15 cellular contexts compared by ENCODE assay signal in the genomic region with DNA sequence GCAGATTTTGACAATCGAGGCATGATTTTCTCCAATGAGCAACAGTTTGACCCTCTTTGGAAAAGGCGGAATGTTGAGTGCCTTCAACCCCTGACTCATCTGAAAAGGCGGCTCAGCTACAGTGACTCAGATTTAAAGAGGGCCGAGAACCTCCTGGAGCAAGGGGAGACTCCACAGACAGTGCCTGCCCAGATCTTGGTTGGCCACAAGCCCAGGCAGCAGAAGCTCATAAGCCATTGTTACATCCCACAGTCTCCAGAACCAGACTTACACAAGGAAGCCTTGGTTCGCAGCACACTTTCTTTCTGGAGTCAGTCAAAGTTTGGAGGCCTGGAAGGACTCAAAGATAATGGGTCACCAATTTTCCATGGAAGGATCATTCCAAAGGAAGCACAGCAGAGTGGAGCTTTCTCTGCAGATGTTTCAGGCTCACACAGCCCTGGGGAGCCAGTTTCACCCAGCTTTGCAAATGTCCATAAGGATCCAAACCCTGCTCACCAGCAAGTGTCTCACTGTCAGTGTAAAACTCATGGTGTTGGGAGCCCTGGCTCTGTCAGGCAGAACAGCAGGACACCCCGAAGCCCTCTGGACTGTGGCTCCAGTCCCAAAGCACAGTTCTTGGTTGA. TPM values are rescaled to one million over a fixed set of nuclear protein-coding genes. Genes with fewer than 3 reads are reported as not detected.
DNase-seq lines count a peak whose midpoint lies in the region; ATAC-seq, FAIRE-seq and TF ChIP-seq lines count a peak whose summit lies in the region.
"Had no signal": no experiment of that assay in that cellular context is flagged by ENCODE, and none has a peak within 500 bp of the region (broad histone marks: within the 10 kb centered on the region; RNA-seq: fewer than 3 reads in every experiment).

No MANE protein-coding gene starts in this region.

- H3K9me3 ChIP-seq in keratinocyte (ENCODE audit: control insufficient read depth, low read depth, low read length) = no peaks in the 10 kb centered on the region
- H3K9me3 ChIP-seq in suprapubic skin = no peaks in the 10 kb centered on the region

- H3K36me3 Mint-ChIP-seq in stimulated activated memory B cell treated with anti-CD40 and anti-IgM and Interleukin-4, amounts not matched to agents 10 μg/mL and 1 μg/mL and 100 μg/mL, for 72 hours = peaks cover 18% of the 10 kb centered on the region

- H3K36me3 ChIP-seq in brain microvascular endothelial cell (replicated peaks) (no peaks in the 10 kb centered on the region), keratinocyte (ENCODE audit: control insufficient read depth in 2 of 2, extremely low read depth in 1 of 2, insufficient read depth in 2 of 2, low read length in 2 of 2) (no peaks in the 10 kb centered on the region), suprapubic skin (peaks cover 13% of the 10 kb centered on the region)

- WGBS in suprapubic skin = 67% methylated on average over 6 of the region's 6 CpGs

- dilution Hi-C loops in keratinocyte (cut with MboI; ENCODE audit: extremely low pct_ligation_motif_present, low sequenced_read_pairs) = no loop called here

- CTCF ChIA-PET in AG04449 (lab: Yijun Ruan, JAX) = interaction anchor here (0.9 to 1.6 kb wide), 3 partner anchors 36 to 115 kb away, joined by 3 to 5 read pairs (median 3); no protein-coding TSS in a partner anchor

- in situ Hi-C loops in brain microvascular endothelial cell (cut with HindIII; ENCODE audit: low pct_ligation_motif_present, low sequenced_read_pairs) = loop anchor here (25.0 kb wide), 1 partner anchor 89 kb away; no protein-coding TSS in a partner anchor

- TF ChIP-seq POLR2A in GM12892 (IDR thresholded peaks at IDR 0.05; ENCODE audit: low read depth, low read length) (no peak), suprapubic skin (IDR thresholded peaks at IDR 0.05) (no peak)

- H3K27ac ChIP-seq in brain microvascular endothelial cell (peak overlapping the region; percentile 36), keratinocyte (ENCODE audit: control insufficient read depth, insufficient read depth, low read length) (peak overlapping the region; percentile 63), suprapubic skin (no peak overlapping the region)
- H3K27ac ChIP-seq: C4-2B had no signal

- H3K4me3 ChIP-seq in AG04449 (ENCODE audit: low read depth, low read length) (no peak overlapping the region), brain microvascular endothelial cell (ENCODE audit: low read depth, low read length) (no peak overlapping the region), keratinocyte (ENCODE audit: control insufficient read depth in 2 of 3, extremely low read depth in 1 of 3, insufficient read depth in 2 of 3, low read depth in 1 of 3, low read length in 3 of 3) (peak overlapping the region in 2 of 3 experiments; percentile 3 to 6), suprapubic skin (no peak overlapping the region)

- ATAC-seq in stimulated activated memory B cell treated with anti-CD40 and anti-IgM and Interleukin-4, amounts not matched to agents 10 μg/mL and 1 μg/mL and 100 μg/mL, for 72 hours = no peak
- ATAC-seq: effector memory CD8-positive, alpha-beta T cell had no signal

- H3K27me3 ChIP-seq in brain microvascular endothelial cell (replicated peaks) = no peaks in the 10 kb centered on the region
- H3K27me3 ChIP-seq in keratinocyte (ENCODE audit: control insufficient read depth, extremely low read depth, insufficient read depth, low read length) = no peaks in the 10 kb centered on the region
- no peaks in the 10 kb centered on the region for H3K27me3 ChIP-seq in suprapubic skin

- DNase-seq in AG04449 (ENCODE audit: low read depth, low spot score) (peak; percentile 60), HTR-8/SVneo (ENCODE audit: insufficient read length, low spot score) (peak; percentile 38), brain microvascular endothelial cell (peak; percentile 91), keratinocyte (ENCODE audit: low read depth, low spot score) (peak; percentile 69), GM12892 (ENCODE audit: insufficient read length) (no peak), suprapubic skin (ENCODE audit: low spot score in 2 of 2) (no peak)
- DNase-seq in stimulated activated naive CD4-positive, alpha-beta T cell (lab: John Stamatoyannopoulos, UW) = no peak
- DNase-seq: activated CD4-positive, alpha-beta T cell treated with anti-CD3 and anti-CD28 coated beads, Interleukin-2, amount 50 U/mL, for 4 hours; activated naive CD4-positive, alpha-beta T cell treated with Interleukin-2 at 50 U/mL for 16 hours; effector memory CD8-positive, alpha-beta T cell; NK-92 treated with Interleukin-12 subunit alpha and Interleukin-12 subunit beta, amount 100 ng/mL, for 24 hours; stimulated activated CD4-positive, alpha-beta T cell treated with anti-CD3 and anti-CD28 coated beads, Interleukin-12 subunit alpha, Interleukin-12 subunit beta, amount 100 ng/mL, for 4 hours had no signal

- no peaks in the 10 kb centered on the region for H3K9me3 Mint-ChIP-seq in stimulated activated memory B cell treated with anti-CD40 and anti-IgM and Interleukin-4, amounts not matched to agents 10 μg/mL and 1 μg/mL and 100 μg/mL, for 72 hours
- H3K9me3 Mint-ChIP-seq: effector memory CD8-positive, alpha-beta T cell had no signal

- no peaks in the 10 kb centered on the region for H3K9me1 ChIP-seq in keratinocyte (ENCODE audit: control insufficient read depth, extremely low read depth, insufficient read depth, low read length)

- H3K4me1 Mint-ChIP-seq in stimulated activated memory B cell treated with anti-CD40 and anti-IgM and Interleukin-4, amounts not matched to agents 10 μg/mL and 1 μg/mL and 100 μg/mL, for 72 hours = no peaks in the 10 kb centered on the region

- H3K4me3 Mint-ChIP-seq in stimulated activated memory B cell treated with anti-CD40 and anti-IgM and Interleukin-4, amounts not matched to agents 10 μg/mL and 1 μg/mL and 100 μg/mL, for 72 hours = no peak overlapping the region
- H3K4me3 Mint-ChIP-seq: effector memory CD8-positive, alpha-beta T cell had no signal

- no peak for FAIRE-seq in HTR-8/SVneo (lab: Jason Lieb, UNC)
- peak; percentile 96 for FAIRE-seq in keratinocyte (lab: Jason Lieb, UNC)
- FAIRE-seq in GM12892 (lab: Jason Lieb, UNC) = no peak
- FAIRE-seq: GM19239 had no signal

- peaks cover 3% of the 10 kb centered on the region for H4K20me1 ChIP-seq in keratinocyte (ENCODE audit: control insufficient read depth, extremely low read depth, insufficient read depth, low read length)

- H3K4me1 ChIP-seq in keratinocyte (ENCODE audit: control insufficient read depth, extremely low read depth, insufficient read depth, low read length) (peaks cover 32% of the 10 kb centered on the region), suprapubic skin (peaks cover 14% of the 10 kb centered on the region)

- H3K79me2 ChIP-seq in keratinocyte (ENCODE audit: control insufficient read depth, insufficient read depth, low read length) = no peaks in the 10 kb centered on the region

- H2AFZ ChIP-seq in keratinocyte (ENCODE audit: control insufficient read depth, low read length) = peak overlapping the region; percentile 13

- TF ChIP-seq CTCF in AG04449 (IDR thresholded peaks at IDR 0.05; ENCODE audit: insufficient read depth, low read length, missing control alignments) (no peak), brain microvascular endothelial cell (IDR thresholded peaks at IDR 0.05; ENCODE audit: low read depth, low read length, missing control alignments) (no peak), keratinocyte (optimal IDR thresholded peaks at IDR 0.05 in 1 of 3, IDR thresholded peaks at IDR 0.05 in 1 of 3, conservative IDR thresholded peaks at IDR 0.05 in 1 of 3; ENCODE audit: extremely low read depth in 1 of 3, insufficient read depth in 2 of 3, low read length in 3 of 3) (no peak), suprapubic skin (IDR thresholded peaks at IDR 0.05) (no peak)

- no peak overlapping the region for H3K27ac Mint-ChIP-seq in stimulated activated memory B cell treated with anti-CD40 and anti-IgM and Interleukin-4, amounts not matched to agents 10 μg/mL and 1 μg/mL and 100 μg/mL, for 72 hours
- H3K27ac Mint-ChIP-seq: effector memory CD8-positive, alpha-beta T cell had no signal

- H3K9ac ChIP-seq in keratinocyte (ENCODE audit: control insufficient read depth, extremely low read depth, insufficient read depth, low read length) = no peak overlapping the region

- H3K27me3 Mint-ChIP-seq in stimulated activated memory B cell treated with anti-CD40 and anti-IgM and Interleukin-4, amounts not matched to agents 10 μg/mL and 1 μg/mL and 100 μg/mL, for 72 hours = no peaks in the 10 kb centered on the region
- H3K27me3 Mint-ChIP-seq: effector memory CD8-positive, alpha-beta T cell had no signal

- POLR2A ChIA-PET in AG04449 (lab: Yijun Ruan, JAX) = interaction anchor here (1.4 kb wide), 1 partner anchor 13 kb away, joined by 4 read pairs; no protein-coding TSS in a partner anchor

- H3K4me2 ChIP-seq in keratinocyte (ENCODE audit: control insufficient read depth, extremely low read depth, insufficient read depth, low read depth, low read length) = peak overlapping the region; percentile 64

- TF ChIP-seq EP300 in suprapubic skin (IDR thresholded peaks at IDR 0.05) = no peak

RNA-seq across cellular contexts. Expression of a gene that starts 13.6 kb away (rescaled TPM):
- 4.4 to 8.2 TPM (median 7.5 TPM) in 3 replicates for polyA plus RNA-seq in keratinocyte
- 3.0 TPM for polyA plus RNA-seq in keratinocyte (2011; ENCODE audit: low read depth)
- polyA plus RNA-seq in keratinocyte (2011; cell fraction: cytosol; rRNA removed) = 2.1 and 3.2 TPM in 2 replicates
- polyA plus RNA-seq in keratinocyte (2011; cell fraction: nucleus; rRNA removed) = 23.1 and 25.3 TPM in 2 replicates
- polyA plus RNA-seq in keratinocyte (2012; ENCODE audit: low replicate concordance) = 2.8 and 3.3 TPM in 2 replicates
- polyA minus RNA-seq in keratinocyte = 2.9 to 12.6 TPM (median 7.7 TPM) in 3 replicates
- 4.4 TPM for polyA minus RNA-seq in keratinocyte (2011; cell fraction: cytosol; rRNA and poly(A)+ RNA removed)
- 13.3 and 21.6 TPM in 2 replicates for polyA minus RNA-seq in keratinocyte (2011; cell fraction: nucleus; rRNA and poly(A)+ RNA removed)
- 4.0 TPM for polyA plus RNA-seq in GM12892 (2012; ENCODE audit: missing spikeins)
- total RNA-seq in suprapubic skin = 10 to 100 TPM in 2 of 4 donors, 1 to 10 TPM in 2; 5.0 to 17.1 (median 10.1) TPM

Comparison
In these comparisons a context has a peak if more than half of its experiments do, and no peak if none do; other contexts are left out.
1. DNase-seq: peak in AG04449 (single experiment), HTR-8/SVneo (single experiment), brain microvascular endothelial cell (single experiment) and keratinocyte (single experiment); none in GM12892 (single experiment), stimulated activated naive CD4-positive, alpha-beta T cell (0 of 6) and suprapubic skin (0 of 2).
2. H3K4me3 ChIP-seq: peak in keratinocyte (2 of 3); none in AG04449 (single experiment), brain microvascular endothelial cell (single experiment) and suprapubic skin (single experiment).